Comparison of ENCODE assay signal across 10 cellular contexts in the genomic region with DNA sequence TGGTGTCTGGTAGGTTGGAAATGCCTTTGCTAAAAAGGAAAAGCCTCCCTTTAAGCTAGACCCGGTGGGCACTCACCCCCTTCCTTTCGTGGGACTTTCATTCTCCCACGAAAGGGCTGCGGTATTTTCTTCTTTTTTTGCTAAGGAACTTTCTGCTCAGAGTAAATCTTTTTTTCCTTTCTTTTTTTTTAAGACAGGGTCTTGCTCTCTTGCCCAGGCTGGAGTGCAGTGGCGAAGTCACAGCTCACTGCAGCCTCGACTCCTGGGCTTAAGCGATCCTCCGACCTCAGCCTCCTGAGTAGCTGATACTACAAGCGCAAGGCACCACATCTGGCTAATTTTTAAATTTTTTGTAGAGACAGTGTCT. TPM values are rescaled to one million over a fixed set of nuclear protein-coding genes. Genes with fewer than 3 reads are reported as not detected.
DNase-seq lines count a peak whose midpoint lies in the region; ATAC-seq, FAIRE-seq and TF ChIP-seq lines count a peak whose summit lies in the region.
"Had no signal": no experiment of that assay in that cellular context is flagged by ENCODE, and none has a peak within 500 bp of the region (broad histone marks: within the 10 kb centered on the region; RNA-seq: fewer than 3 reads in every experiment).

No MANE protein-coding gene starts in this region.

- TF ChIP-seq CTCF in VCaP (conservative IDR thresholded peaks at IDR 0.05) (peak; percentile 46), gastroesophageal sphincter (IDR thresholded peaks at IDR 0.05) (no peak), smooth muscle cell (IDR thresholded peaks at IDR 0.05; ENCODE audit: borderline replicate concordance, insufficient read depth, poor library complexity, severe bottlenecking) (no peak)

- H3K4me1 ChIP-seq in GM23248 (ENCODE audit: insufficient read depth) (no peaks in the 10 kb centered on the region; the same call in 1 of the 2 replicates), gastroesophageal sphincter (peaks cover 0 to 26% (median 6%) of the 10 kb centered on the region in 3 donors), smooth muscle cell (ENCODE audit: low read depth) (no peaks in the 10 kb centered on the region), small intestine (ENCODE audit: control insufficient read depth in 2 of 2, insufficient read depth in 1 of 2, low read depth in 1 of 2, low read length in 1 of 2) (peaks cover 3 to 7% of the 10 kb centered on the region in 2 donors)

- H3K4me2 ChIP-seq in GM23248 (ENCODE audit: unreplicated experiment) (peak overlapping the region; percentile 88), smooth muscle cell (peak overlapping the region; percentile 87)

- no peak for TF ChIP-seq EP300 in gastroesophageal sphincter (IDR thresholded peaks at IDR 0.05)

- H3K27ac ChIP-seq in GM23248 (no peak overlapping the region), VCaP (peak overlapping the region; percentile 9; the same call in 1 of the 2 replicates), gastroesophageal sphincter (peak overlapping the region in 3 of 4 donors; percentile 80 to 87 (median 84)), smooth muscle cell (ENCODE audit: low read depth) (no peak overlapping the region), small intestine (ENCODE audit: low read depth in 1 of 2, low read length in 1 of 2) (no peak overlapping the region)
- H3K27ac ChIP-seq: epithelial cell of prostate had no signal

- H3K36me3 ChIP-seq in GM23248 (ENCODE audit: low read depth) (no peaks in the 10 kb centered on the region), gastroesophageal sphincter (peaks cover 0 to 19% of the 10 kb centered on the region in 2 donors), smooth muscle cell (ENCODE audit: low read depth) (no peaks in the 10 kb centered on the region), H7 (replicated peaks; ENCODE audit: control insufficient read depth, insufficient read depth, low read length) (no peaks in the 10 kb centered on the region), small intestine (ENCODE audit: control insufficient read depth in 2 of 2, insufficient read depth in 2 of 2, low read length in 2 of 2) (peaks cover 0 to 3% of the 10 kb centered on the region in 2 donors)

- DNase-seq in GM23248 (no peak), smooth muscle cell (lab: John Stamatoyannopoulos, UW; ENCODE audit: unreplicated experiment) (no peak), H7 (no peak), DMS53 treated with DMSO at 0.1 percent for 48 hours (lab: John Stamatoyannopoulos, UW; ENCODE audit: unreplicated experiment) (no peak), T1000 (lab: John Stamatoyannopoulos, UW) (no peak), small intestine (no peak)

- H2AFZ ChIP-seq in GM23248 (peak overlapping the region; percentile 81; the same call in 1 of the 2 replicates), smooth muscle cell (ENCODE audit: low read depth) (no peak overlapping the region)

- FAIRE-seq in small intestine (lab: Jason Lieb, UNC): no peak

- H3K79me2 ChIP-seq in GM23248 (ENCODE audit: insufficient read depth) (no peaks in the 10 kb centered on the region), smooth muscle cell (ENCODE audit: low read depth) (no peaks in the 10 kb centered on the region)

- H3F3A ChIP-seq in GM23248 (ENCODE audit: insufficient read depth) (no peaks in the 10 kb centered on the region; the same call in 1 of the 2 replicates), smooth muscle cell (ENCODE audit: low read depth) (no peaks in the 10 kb centered on the region)

- no peak for ATAC-seq in gastroesophageal sphincter

- H3K4me3 ChIP-seq in GM23248 (peak overlapping the region; percentile 72), gastroesophageal sphincter (peak overlapping the region in 1 of 2 donors; percentile 57), smooth muscle cell (peak overlapping the region; percentile 51), H7 (ENCODE audit: insufficient read depth, low read depth, low read length) (no peak overlapping the region), small intestine (ENCODE audit: low read depth in 1 of 2, low read length in 2 of 2) (no peak overlapping the region)

- H4K20me1 ChIP-seq in GM23248 (ENCODE audit: insufficient read depth): no peaks in the 10 kb centered on the region
- no peaks in the 10 kb centered on the region for H4K20me1 ChIP-seq in smooth muscle cell (ENCODE audit: low read depth)

- H3K9me3 ChIP-seq in GM23248 (ENCODE audit: low read depth) (no peaks in the 10 kb centered on the region), gastroesophageal sphincter (no peaks in the 10 kb centered on the region), smooth muscle cell (replicated peaks; ENCODE audit: low read depth) (no peaks in the 10 kb centered on the region), small intestine (ENCODE audit: control insufficient read depth, low read depth) (no peaks in the 10 kb centered on the region)

- 50 to 53% methylated on average over 9 of the region's 9 CpGs for WGBS in GM23248 (ENCODE audit: low coverage in 1 of 2, low lambda C conversion rate in 2 of 2, missing lambda C conversion rate in 2 of 2), 2 experiments
- WGBS in gastroesophageal sphincter (ENCODE audit: low coverage in 1 of 2), 2 donors: 12 to 56% methylated on average over 3 to 9 of the region's 9 CpGs
- WGBS in smooth muscle cell (ENCODE audit: low lambda C conversion rate): 57% methylated on average over 9 of the region's 9 CpGs
- 45 to 59% (median 49%) methylated on average over 9 of the region's 9 CpGs for WGBS in small intestine, 3 donors

- in situ Hi-C loops in GM23248 (cut with MboI): no loop called here

- H3K27me3 ChIP-seq in GM23248 (replicated peaks; ENCODE audit: insufficient read depth) (no peaks in the 10 kb centered on the region), gastroesophageal sphincter (no peaks in the 10 kb centered on the region), smooth muscle cell (ENCODE audit: low read depth) (no peaks in the 10 kb centered on the region), H7 (ENCODE audit: control insufficient read depth, insufficient read depth, low read length) (peaks cover 8% of the 10 kb centered on the region), small intestine (ENCODE audit: control insufficient read depth in 2 of 2, insufficient read depth in 2 of 2, low read length in 2 of 2) (no peaks in the 10 kb centered on the region)

- H3K9ac ChIP-seq in GM23248 (no peak overlapping the region), smooth muscle cell (ENCODE audit: low read depth) (no peak overlapping the region)

- TF ChIP-seq POLR2A in gastroesophageal sphincter (IDR thresholded peaks at IDR 0.05): no peak

- H3K9me2 ChIP-seq in GM23248 (ENCODE audit: insufficient read depth): no peaks in the 10 kb centered on the region

RNA-seq across cellular contexts. Expression of a gene that starts 4.0 kb away (rescaled TPM):
- not detected in 2 replicates for total RNA-seq in GM23248 (2014; rRNA removed; shearing (Covaris generic))
- 0.42 and 0.55 TPM in 2 replicates for polyA plus RNA-seq in GM23248 (2016; fragmentation: Nextera tagmentation; extraction: Ambion mirVana)
- total RNA-seq in gastroesophageal sphincter: not detected
- not detected in 2 replicates for total RNA-seq in smooth muscle cell
- polyA plus RNA-seq in smooth muscle cell: 0.06 TPM in 1 of 2 replicates, not detected in the other
- not detected in 2 replicates for total RNA-seq in H7 (2014; rRNA removed; shearing (Covaris generic))
- polyA plus RNA-seq in small intestine: under 1 TPM in 1 of 3 donors, not detected in 2; 0.19 TPM
- total RNA-seq: renal cortical epithelial cell had no signal

RNA-seq across cellular contexts. Expression of a gene that starts 11.1 kb away (rescaled TPM):
- total RNA-seq in GM23248 (2014; rRNA removed; shearing (Covaris generic)): 27.3 and 38.7 TPM in 2 replicates
- 24.6 and 27.1 TPM in 2 replicates for polyA plus RNA-seq in GM23248 (2016; fragmentation: Nextera tagmentation; extraction: Ambion mirVana)
- 10 to 100 TPM; 29.3 to 55.3 (median 34.7) TPM for total RNA-seq in gastroesophageal sphincter
- 14.5 and 15.2 TPM in 2 replicates for total RNA-seq in smooth muscle cell
- polyA plus RNA-seq in smooth muscle cell: 17.0 and 24.7 TPM in 2 replicates
- total RNA-seq in H7 (2014; rRNA removed; shearing (Covaris generic)): 11.8 and 22.8 TPM in 2 replicates
- 10 to 100 TPM; 13.6 to 31.4 (median 22.4) TPM for polyA plus RNA-seq in small intestine

RNA-seq across cellular contexts. Expression of a gene that starts 25.9 kb away (rescaled TPM):
- 368 and 410 TPM in 2 replicates for total RNA-seq in GM23248 (2014; rRNA removed; shearing (Covaris generic))
- polyA plus RNA-seq in GM23248 (2016; fragmentation: Nextera tagmentation; extraction: Ambion mirVana) (454 and 461 TPM in 2 replicates), smooth muscle cell (45.0 and 122 TPM in 2 replicates), small intestine (10 to 100 TPM; 14.3 to 31.5 (median 15.4) TPM)
- total RNA-seq in gastroesophageal sphincter (100 to 1,000 TPM in 1 of 4 donors, 10 to 100 TPM in 3; 75.1 to 182 (median 84.2) TPM), smooth muscle cell (70.7 and 78.1 TPM in 2 replicates)
- 47.3 and 56.1 TPM in 2 replicates for total RNA-seq in H7 (2014; rRNA removed; shearing (Covaris generic))

RNA-seq across cellular contexts. Expression of a gene that starts 34.0 kb away (rescaled TPM):
- 5.1 and 5.7 TPM in 2 replicates for total RNA-seq in GM23248 (2014; rRNA removed; shearing (Covaris generic))
- polyA plus RNA-seq in GM23248 (2016; fragmentation: Nextera tagmentation; extraction: Ambion mirVana) (27.9 and 30.0 TPM in 2 replicates), smooth muscle cell (2.9 and 11.0 TPM in 2 replicates), small intestine (100 to 1,000 TPM in 2 of 3 donors, 10 to 100 TPM in 1; 98.6 to 114 (median 104) TPM)
- total RNA-seq in gastroesophageal sphincter (100 to 1,000 TPM in 2 of 4 donors, 10 to 100 TPM in 2; 84.9 to 132 (median 106) TPM), smooth muscle cell (5.9 and 6.4 TPM in 2 replicates)
- total RNA-seq in H7 (2014; rRNA removed; shearing (Covaris generic)): 12.5 and 23.4 TPM in 2 replicates

RNA-seq across cellular contexts. Expression of a gene that starts 41.9 kb away (rescaled TPM):
- total RNA-seq in GM23248 (2014; rRNA removed; shearing (Covaris generic)): 108 and 138 TPM in 2 replicates
- polyA plus RNA-seq in GM23248 (2016; fragmentation: Nextera tagmentation; extraction: Ambion mirVana) (190 and 198 TPM in 2 replicates), smooth muscle cell (169 and 206 TPM in 2 replicates), small intestine (10 to 100 TPM; 49.7 to 85.2 (median 51.0) TPM)
- total RNA-seq in gastroesophageal sphincter (10 to 100 TPM; 59.8 to 87.3 (median 67.6) TPM), smooth muscle cell (90.7 and 99.5 TPM in 2 replicates)
- total RNA-seq in H7 (2014; rRNA removed; shearing (Covaris generic)): 67.9 and 70.5 TPM in 2 replicates

Comparison
In these comparisons a context has a peak if more than half of its experiments do, and no peak if none do; other contexts are left out.
1. H3K27ac ChIP-seq: peak in VCaP (single experiment) and gastroesophageal sphincter (3 of 4); none in GM23248 (single experiment), smooth muscle cell (single experiment) and small intestine (0 of 2).
2. H3K4me3 ChIP-seq: peak in GM23248 (single experiment) and smooth muscle cell (single experiment); none in H7 (single experiment) and small intestine (0 of 2).